ENCODE assay signal across 15 cellular contexts in genomic region chr3:119301001-119301400, GRCh38. TPM values are rescaled to one million over a fixed set of nuclear protein-coding genes. Genes with fewer than 3 reads are reported as not detected.
DNase-seq lines count a peak whose midpoint lies in the region; ATAC-seq and TF ChIP-seq lines count a peak whose summit lies in the region.
"Had no signal": no experiment of that assay in that cellular context is flagged by ENCODE, and none has a peak within 500 bp of the region (broad histone marks: within the 10 kb centered on the region; RNA-seq: fewer than 3 reads in every experiment).

No MANE protein-coding gene starts in this region.

- peaks cover 17% of the 10 kb centered on the region for H3K36me3 Mint-ChIP-seq in stimulated activated memory B cell treated with anti-CD40 and anti-IgM and Interleukin-4, amounts not matched to agents 10 μg/mL and 1 μg/mL and 100 μg/mL, for 72 hours
- peaks cover 9 to 14% of the 10 kb centered on the region in 2 donors for H3K36me3 Mint-ChIP-seq in activated naive CD4-positive, alpha-beta T cell treated with anti-CD3 and anti-CD28 coated beads, Interleukin-2, amount 50 U/mL, for 72 hours

- peak; percentile 73 for ATAC-seq in stimulated activated memory B cell treated with anti-CD40 and anti-IgM and Interleukin-4, amounts not matched to agents 10 μg/mL and 1 μg/mL and 100 μg/mL, for 72 hours
- ATAC-seq in GM18858 (IDR thresholded peaks at IDR 0.05; ENCODE audit: unreplicated experiment) = no peak
- ATAC-seq in activated naive CD4-positive, alpha-beta T cell treated with anti-CD3 and anti-CD28 coated beads, Interleukin-2, amount 50 U/mL, for 72 hours = no peak
- ATAC-seq: effector memory CD8-positive, alpha-beta T cell had no signal

- DNase-seq in Kasumi-1 (lab: John Stamatoyannopoulos, UW) = peak; percentile 19 to 40
- DNase-seq in adipocyte (ENCODE audit: low read depth) = peak; percentile 71
- no peak for DNase-seq in left ventricle myocardium inferior
- DNase-seq in DMS79 treated with DMSO at 0.1 percent for 48 hours (lab: John Stamatoyannopoulos, UW) = no peak
- no peak for DNase-seq in NCI-H187 (lab: John Stamatoyannopoulos, UW)
- DNase-seq in activated naive CD4-positive, alpha-beta T cell treated with anti-CD3 and anti-CD28 coated beads, Interleukin-2, amount 50 U/mL, for 72 hours (ENCODE audit: low spot score in 2 of 2) = no peak
- DNase-seq: activated CD8-positive, alpha-beta memory T cell treated with anti-CD3 and anti-CD28 coated beads for 24 hours; effector memory CD8-positive, alpha-beta T cell; Karpas-422; T1000; testis had no signal

- peak overlapping the region; percentile 46 for H3K4me3 Mint-ChIP-seq in stimulated activated memory B cell treated with anti-CD40 and anti-IgM and Interleukin-4, amounts not matched to agents 10 μg/mL and 1 μg/mL and 100 μg/mL, for 72 hours
- H3K4me3 Mint-ChIP-seq: activated naive CD8-positive, alpha-beta T cell; effector memory CD8-positive, alpha-beta T cell had no signal

- no peaks in the 10 kb centered on the region for H3K9me3 Mint-ChIP-seq in stimulated activated memory B cell treated with anti-CD40 and anti-IgM and Interleukin-4, amounts not matched to agents 10 μg/mL and 1 μg/mL and 100 μg/mL, for 72 hours
- H3K9me3 Mint-ChIP-seq in activated naive CD4-positive, alpha-beta T cell treated with anti-CD3 and anti-CD28 coated beads, Interleukin-2, amount 50 U/mL, for 72 hours = no peaks in the 10 kb centered on the region
- H3K9me3 Mint-ChIP-seq: effector memory CD8-positive, alpha-beta T cell had no signal

- H3K36me3 ChIP-seq in adipocyte (ENCODE audit: control insufficient read depth, insufficient read depth, low read length, severe bottlenecking) (no peaks in the 10 kb centered on the region), left ventricle myocardium inferior (peaks cover 17% of the 10 kb centered on the region)

- H3K27ac Mint-ChIP-seq in stimulated activated memory B cell treated with anti-CD40 and anti-IgM and Interleukin-4, amounts not matched to agents 10 μg/mL and 1 μg/mL and 100 μg/mL, for 72 hours = peak overlapping the region; percentile 72
- no peak overlapping the region for H3K27ac Mint-ChIP-seq in activated naive CD4-positive, alpha-beta T cell treated with anti-CD3 and anti-CD28 coated beads, Interleukin-2, amount 50 U/mL, for 72 hours
- H3K27ac Mint-ChIP-seq: activated naive CD8-positive, alpha-beta T cell had no signal

- no peak overlapping the region for H3K9ac ChIP-seq in adipocyte (ENCODE audit: low read length)

- H3K27me3 Mint-ChIP-seq in stimulated activated memory B cell treated with anti-CD40 and anti-IgM and Interleukin-4, amounts not matched to agents 10 μg/mL and 1 μg/mL and 100 μg/mL, for 72 hours = no peaks in the 10 kb centered on the region
- H3K27me3 Mint-ChIP-seq: activated naive CD8-positive, alpha-beta T cell; effector memory CD8-positive, alpha-beta T cell had no signal

- H3K4me1 Mint-ChIP-seq in stimulated activated memory B cell treated with anti-CD40 and anti-IgM and Interleukin-4, amounts not matched to agents 10 μg/mL and 1 μg/mL and 100 μg/mL, for 72 hours = peaks cover 78% of the 10 kb centered on the region

- no peak for TF ChIP-seq CTCF in left ventricle myocardium inferior (IDR thresholded peaks at IDR 0.05; ENCODE audit: borderline replicate concordance)

- intact Hi-C loops in left ventricle myocardium inferior (cut with micrococcal nuclease) = no loop called here

- H3K9me3 ChIP-seq in adipocyte (ENCODE audit: control insufficient read depth, low read length) (no peaks in the 10 kb centered on the region), left ventricle myocardium inferior (replicated peaks) (no peaks in the 10 kb centered on the region)
- H3K9me3 ChIP-seq: testis had no signal

- H3K27me3 ChIP-seq in adipocyte (replicated peaks; ENCODE audit: control insufficient read depth, insufficient read depth, low read length) (no peaks in the 10 kb centered on the region), left ventricle myocardium inferior (ENCODE audit: low read depth) (no peaks in the 10 kb centered on the region)
- H3K27me3 ChIP-seq: hepatocyte, testis had no signal

- H3K4me3 ChIP-seq in adipocyte (ENCODE audit: low read length) (no peak overlapping the region), left ventricle myocardium inferior (no peak overlapping the region)
- H3K4me3 ChIP-seq: hepatocyte, testis had no signal

- H3K4me1 ChIP-seq in adipocyte (ENCODE audit: control insufficient read depth, insufficient read depth, low read length) (peaks cover 49% of the 10 kb centered on the region), left ventricle myocardium inferior (peaks cover 100% of the 10 kb centered on the region)
- H3K4me1 ChIP-seq: testis had no signal

- H3K27ac ChIP-seq in left ventricle myocardium inferior (replicated peaks) = peak overlapping the region; percentile 48
- H3K27ac ChIP-seq: hepatocyte, testis had no signal

RNA-seq across cellular contexts. Expression of gene ARHGAP31, which starts 6.8 kb away (rescaled TPM):
- 38.0 TPM for total RNA-seq in left ventricle myocardium inferior
- 10 to 100 TPM in 1 of 2 donors, 1 to 10 TPM in 1; 2.1 to 11.0 TPM for total RNA-seq in activated naive CD4-positive, alpha-beta T cell treated with anti-CD3 and anti-CD28 coated beads, Interleukin-2, amount 50 U/mL, for 72 hours

Comparison
In these comparisons a context has a peak if more than half of its experiments do, and no peak if none do; other contexts are left out.
1. DNase-seq: peak in Kasumi-1 (2 of 2) and adipocyte (single experiment); none in left ventricle myocardium inferior (single experiment), DMS79 treated with DMSO at 0.1 percent for 48 hours (single experiment), NCI-H187 (0 of 2) and activated naive CD4-positive, alpha-beta T cell treated with anti-CD3 and anti-CD28 coated beads, Interleukin-2, amount 50 U/mL, for 72 hours (0 of 2).